9 cellular contexts compared by ENCODE assay signal in the genomic region with DNA sequence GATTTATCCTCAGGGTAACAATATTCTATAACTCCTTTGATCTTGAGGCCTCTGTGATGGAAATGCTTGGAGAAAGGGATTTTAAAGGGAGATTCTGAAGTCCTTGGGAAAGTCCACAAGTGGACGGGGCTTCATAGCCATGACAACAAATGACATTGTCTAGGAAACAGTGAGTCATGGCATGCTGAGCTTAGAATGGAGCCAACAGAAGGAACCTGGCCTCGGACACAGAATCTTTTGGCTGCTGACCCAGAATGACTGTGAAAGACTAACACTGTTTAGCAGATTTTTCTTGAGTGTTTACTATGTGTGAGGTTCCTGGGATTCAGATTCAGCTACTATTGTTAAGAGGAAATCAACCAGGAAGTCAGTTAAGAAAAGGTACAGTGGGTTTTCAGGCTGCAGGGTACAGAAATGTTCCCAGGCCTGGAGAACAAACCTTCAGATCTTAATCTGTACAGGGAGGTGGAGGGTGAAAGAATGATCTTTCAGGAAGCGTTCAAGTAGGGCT. TPM values are rescaled to one million over a fixed set of nuclear protein-coding genes. Genes with fewer than 3 reads are reported as not detected.
DNase-seq lines count a peak whose midpoint lies in the region; ATAC-seq and TF ChIP-seq lines count a peak whose summit lies in the region.
"Had no signal": no experiment of that assay in that cellular context is flagged by ENCODE, and none has a peak within 500 bp of the region (broad histone marks: within the 10 kb centered on the region; RNA-seq: fewer than 3 reads in every experiment).

No MANE protein-coding gene starts in this region.

- H3K9me3 ChIP-seq in AG04450 (ENCODE audit: control insufficient read depth, insufficient read depth, low read length), result no peaks in the 10 kb centered on the region
- H3K9me3 ChIP-seq: neutrophil had no signal

- DNase-seq in AG04450 (ENCODE audit: low read depth, low spot score), result peak; percentile 52
- peak; percentile 70 for DNase-seq in NCI-H226
- DNase-seq in epithelial cell of esophagus (ENCODE audit: low read depth), result peak; percentile 75
- peak; percentile 80 for DNase-seq in midbrain (lab: John Stamatoyannopoulos, UW)
- DNase-seq in RWPE1 (ENCODE audit: low spot score), result no peak
- no peak for DNase-seq in activated naive CD4-positive, alpha-beta T cell treated with anti-CD3 and anti-CD28 coated beads for 36 hours
- no peak for DNase-seq in NCI-H146 (lab: John Stamatoyannopoulos, UW)

- peak overlapping the region; percentile 40 for H3K27ac ChIP-seq in AG04450 (ENCODE audit: low read depth, low read length)
- no peak overlapping the region for H3K27ac ChIP-seq in RWPE1
- H3K27ac ChIP-seq: neutrophil had no signal

- H3K4me3 ChIP-seq in AG04450 (ENCODE audit: low read depth, low read length) (no peak overlapping the region), epithelial cell of esophagus (ENCODE audit: low read length) (no peak overlapping the region)

- H3K27me3 ChIP-seq in AG04450 (ENCODE audit: control insufficient read depth, insufficient read depth, low read length), result no peaks in the 10 kb centered on the region
- H3K27me3 ChIP-seq: neutrophil had no signal

- H3K27ac Mint-ChIP-seq in activated naive CD4-positive, alpha-beta T cell treated with anti-CD3 and anti-CD28 coated beads for 36 hours, result no peak overlapping the region

- H3K4me3 Mint-ChIP-seq in activated naive CD4-positive, alpha-beta T cell treated with anti-CD3 and anti-CD28 coated beads for 36 hours, result no peak overlapping the region

- no peaks in the 10 kb centered on the region for H3K4me1 Mint-ChIP-seq in activated naive CD4-positive, alpha-beta T cell treated with anti-CD3 and anti-CD28 coated beads for 36 hours (ENCODE audit: low read depth)

- POLR2A ChIA-PET in AG04450 (lab: Yijun Ruan, JAX), result no interaction called here
- POLR2A ChIA-PET in RWPE1 (lab: Yijun Ruan, JAX; ENCODE audit: low non-redundant PET), result no interaction called here

- no peak for ATAC-seq in HG02610 (IDR thresholded peaks at IDR 0.05; ENCODE audit: unreplicated experiment)

- H3K27me3 Mint-ChIP-seq in activated naive CD4-positive, alpha-beta T cell treated with anti-CD3 and anti-CD28 coated beads for 36 hours (ENCODE audit: low read depth), result peaks cover 3% of the 10 kb centered on the region

- TF ChIP-seq CTCF in AG04450 (IDR thresholded peaks at IDR 0.05; ENCODE audit: low read depth, low read length) (no peak), epithelial cell of esophagus (IDR thresholded peaks at IDR 0.05; ENCODE audit: insufficient read depth, low read depth, low read length, missing control alignments) (no peak), RWPE1 (conservative IDR thresholded peaks at IDR 0.05; ENCODE audit: low read depth) (no peak)

- CTCF ChIA-PET in AG04450 (lab: Charles Lee) (interaction anchor here (1.0 to 1.6 kb wide), 4 partner anchors 18 to 524 kb away, joined by 3 to 12 read pairs (median 3); partner anchors contain the start of gene CXCL2), RWPE1 (lab: Yijun Ruan, JAX) (interaction anchor here (0.6 kb wide), 1 partner anchor 1232 kb away, joined by 3 read pairs; no protein-coding TSS in a partner anchor)
- CTCF ChIA-PET in activated naive CD4-positive, alpha-beta T cell treated with anti-CD3 and anti-CD28 coated beads for 36 hours (lab: Charles Lee), result no interaction called here

- peaks cover 3% of the 10 kb centered on the region for H3K9me3 Mint-ChIP-seq in activated naive CD4-positive, alpha-beta T cell treated with anti-CD3 and anti-CD28 coated beads for 36 hours

- no peaks in the 10 kb centered on the region for H3K36me3 Mint-ChIP-seq in activated naive CD4-positive, alpha-beta T cell treated with anti-CD3 and anti-CD28 coated beads for 36 hours (ENCODE audit: low read depth)

- intact Hi-C loops in activated naive CD4-positive, alpha-beta T cell treated with anti-CD3 and anti-CD28 coated beads for 36 hours (cut with micrococcal nuclease), result no loop called here

RNA-seq across cellular contexts. Expression of gene CXCL2, which starts 18.1 kb away (rescaled TPM):
- 0.69 and 0.84 TPM in 2 replicates for polyA plus RNA-seq in AG04450 (2011; rRNA removed)
- 0.55 and 1.3 TPM in 2 replicates for polyA minus RNA-seq in AG04450 (2011; rRNA and poly(A)+ RNA removed)
- total RNA-seq in activated naive CD4-positive, alpha-beta T cell treated with anti-CD3 and anti-CD28 coated beads for 36 hours, result not detected

RNA-seq across cellular contexts. Expression of gene MTHFD2L, which starts 40.8 kb away (rescaled TPM):
- 4.1 and 6.2 TPM in 2 replicates for polyA plus RNA-seq in AG04450 (2011; rRNA removed)
- polyA minus RNA-seq in AG04450 (2011; rRNA and poly(A)+ RNA removed), result 4.6 and 9.0 TPM in 2 replicates
- total RNA-seq in activated naive CD4-positive, alpha-beta T cell treated with anti-CD3 and anti-CD28 coated beads for 36 hours, result 1 to 10 TPM; 4.8 to 5.3 TPM

Comparison
In these comparisons a context has a peak if more than half of its experiments do, and no peak if none do; other contexts are left out.
1. DNase-seq: peak in AG04450 (single experiment), NCI-H226 (single experiment), epithelial cell of esophagus (single experiment) and midbrain (single experiment); none in RWPE1 (single experiment), activated naive CD4-positive, alpha-beta T cell treated with anti-CD3 and anti-CD28 coated beads for 36 hours (single experiment) and NCI-H146 (single experiment).